In the genomic region with DNA sequence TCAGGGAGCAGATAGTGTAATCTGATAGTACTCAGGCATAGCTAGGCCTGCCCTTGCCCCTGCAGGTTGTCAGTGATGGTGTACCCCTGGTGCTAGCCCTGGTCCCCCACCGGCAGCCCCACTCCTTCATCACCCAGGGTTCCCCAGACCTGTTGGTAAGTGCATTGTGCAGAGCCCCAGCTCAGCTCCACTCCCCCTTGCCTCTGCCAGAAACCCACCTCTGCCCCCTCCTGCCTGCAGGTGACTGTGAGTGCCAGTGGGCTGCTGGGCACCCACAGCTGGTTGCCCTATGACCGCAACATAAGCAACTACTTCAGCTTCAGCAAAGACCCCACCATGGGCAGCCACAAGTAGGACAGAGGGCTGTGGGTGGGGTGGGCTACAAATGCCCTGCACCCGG, we compare ENCODE assay signal across 1 cellular context.
TF ChIP-seq lines count a peak whose summit lies in the region.

No MANE protein-coding gene starts in this region.

TF ChIP-seq in IMR-90, 13 proteins besides CTCF, POLR2A, EP300 and RAD21:
- TF ChIP-seq SMC3 (IDR thresholded peaks at IDR 0.05; ENCODE audit: low read depth, low read length) (no peak), BHLHE40 (IDR thresholded peaks at IDR 0.05; ENCODE audit: low read depth, low read length) (no peak), RFX5 (IDR thresholded peaks at IDR 0.05; ENCODE audit: low read depth, low read length) (no peak), CHD1 (IDR thresholded peaks at IDR 0.05; ENCODE audit: low read depth, low read length) (no peak), MAFK (IDR thresholded peaks at IDR 0.05; ENCODE audit: low read depth, low read length) (no peak), NFE2L2 (IDR thresholded peaks at IDR 0.05; ENCODE audit: low read depth, low read length) (no peak), FOS (IDR thresholded peaks at IDR 0.05; ENCODE audit: low read depth, low read length) (no peak), RCOR1 (IDR thresholded peaks at IDR 0.05; ENCODE audit: insufficient replicate concordance, low read length) (no peak), CEBPB (IDR thresholded peaks at IDR 0.05; ENCODE audit: low read depth, low read length) (no peak), MXI1 (IDR thresholded peaks at IDR 0.05; ENCODE audit: borderline replicate concordance, low read depth, low read length) (no peak), MAZ (IDR thresholded peaks at IDR 0.05; ENCODE audit: borderline replicate concordance, low read depth, low read length) (no peak)
- TF ChIP-seq, protein P1, sequence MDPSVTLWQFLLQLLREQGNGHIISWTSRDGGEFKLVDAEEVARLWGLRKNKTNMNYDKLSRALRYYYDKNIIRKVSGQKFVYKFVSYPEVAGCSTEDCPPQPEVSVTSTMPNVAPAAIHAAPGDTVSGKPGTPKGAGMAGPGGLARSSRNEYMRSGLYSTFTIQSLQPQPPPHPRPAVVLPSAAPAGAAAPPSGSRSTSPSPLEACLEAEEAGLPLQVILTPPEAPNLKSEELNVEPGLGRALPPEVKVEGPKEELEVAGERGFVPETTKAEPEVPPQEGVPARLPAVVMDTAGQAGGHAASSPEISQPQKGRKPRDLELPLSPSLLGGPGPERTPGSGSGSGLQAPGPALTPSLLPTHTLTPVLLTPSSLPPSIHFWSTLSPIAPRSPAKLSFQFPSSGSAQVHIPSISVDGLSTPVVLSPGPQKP (IDR thresholded peaks at IDR 0.05; ENCODE audit: borderline replicate concordance, low read depth, low read length) = no peak
- TF ChIP-seq, protein P2, sequence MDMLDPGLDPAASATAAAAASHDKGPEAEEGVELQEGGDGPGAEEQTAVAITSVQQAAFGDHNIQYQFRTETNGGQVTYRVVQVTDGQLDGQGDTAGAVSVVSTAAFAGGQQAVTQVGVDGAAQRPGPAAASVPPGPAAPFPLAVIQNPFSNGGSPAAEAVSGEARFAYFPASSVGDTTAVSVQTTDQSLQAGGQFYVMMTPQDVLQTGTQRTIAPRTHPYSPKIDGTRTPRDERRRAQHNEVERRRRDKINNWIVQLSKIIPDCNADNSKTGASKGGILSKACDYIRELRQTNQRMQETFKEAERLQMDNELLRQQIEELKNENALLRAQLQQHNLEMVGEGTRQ (IDR thresholded peaks at IDR 0.05; ENCODE audit: low read depth, low read length) = no peak
